ENCODE assay signal across 9 cellular contexts in genomic region chr1:39047374-39048229, GRCh38. TPM values are rescaled to one million over a fixed set of nuclear protein-coding genes. Genes with fewer than 3 reads are reported as not detected.
DNase-seq lines count a peak whose midpoint lies in the region; ATAC-seq, FAIRE-seq and TF ChIP-seq lines count a peak whose summit lies in the region.
"Had no signal": no experiment of that assay in that cellular context is flagged by ENCODE, and none has a peak within 500 bp of the region (broad histone marks: within the 10 kb centered on the region; RNA-seq: fewer than 3 reads in every experiment).

No MANE protein-coding gene starts in this region.

- TF ChIP-seq CTCF in GM13977 (IDR thresholded peaks at IDR 0.05; ENCODE audit: extremely low read depth, insufficient read depth, missing control alignments) (no peak), SK-N-SH (IDR thresholded peaks at IDR 0.05) (no peak), smooth muscle cell (IDR thresholded peaks at IDR 0.05; ENCODE audit: borderline replicate concordance, insufficient read depth, poor library complexity, severe bottlenecking) (no peak), mesothelial cell of epicardium (IDR thresholded peaks at IDR 0.05; ENCODE audit: unreplicated experiment) (no peak)

- no peaks in the 10 kb centered on the region for H3K27me3 Mint-ChIP-seq in mesothelial cell of epicardium (ENCODE audit: low read depth)
- H3K27me3 Mint-ChIP-seq: dendritic cell treated with granulocyte-macrophage colony-stimulating factor and Interleukin-4, amounts not matched to agents 40 ng/mL and 50 ng/mL, for 4 days had no signal

- POLR2A ChIA-PET in SK-N-SH (lab: Yijun Ruan, JAX) = no interaction called here

- H3K9me2 ChIP-seq in SK-N-SH = no peaks in the 10 kb centered on the region

- H3K4me3 Mint-ChIP-seq in mesothelial cell of epicardium = no peak overlapping the region
- H3K4me3 Mint-ChIP-seq: dendritic cell treated with granulocyte-macrophage colony-stimulating factor and Interleukin-4, amounts not matched to agents 40 ng/mL and 50 ng/mL, for 4 days had no signal

- TF ChIP-seq RAD21 in SK-N-SH (IDR thresholded peaks at IDR 0.05; ENCODE audit: low read length) = no peak

- DNase-seq in GM13977 (ENCODE audit: low spot score) (peak; percentile 49), SK-N-SH (no peak), Right ventricle myocardium superior (no peak), smooth muscle cell (lab: John Stamatoyannopoulos, UW; ENCODE audit: unreplicated experiment) (no peak), AML-193 (lab: John Stamatoyannopoulos, UW) (no peak), GM19239 (ENCODE audit: insufficient read length, low spot score) (no peak), mesothelial cell of epicardium (ENCODE audit: low spot score in 2 of 2, unreplicated experiment in 2 of 2) (no peak)
- no peak for DNase-seq in stimulated activated naive CD4-positive, alpha-beta T cell treated with Interleukin-2 at 50 U/mL for 16 hours (lab: John Stamatoyannopoulos, UW)

- H3K36me3 Mint-ChIP-seq in mesothelial cell of epicardium = peaks cover 28% of the 10 kb centered on the region

- no peaks in the 10 kb centered on the region for H4K20me1 ChIP-seq in SK-N-SH (ENCODE audit: insufficient read depth)
- H4K20me1 ChIP-seq in smooth muscle cell (ENCODE audit: low read depth) = no peaks in the 10 kb centered on the region

- ATAC-seq in Right ventricle myocardium superior (ENCODE audit: poor library complexity) = peak; percentile 82

- CTCF ChIA-PET in SK-N-SH (lab: Yijun Ruan, JAX) = no interaction called here

- no peaks in the 10 kb centered on the region for H3K79me2 ChIP-seq in SK-N-SH (ENCODE audit: insufficient read depth)
- no peaks in the 10 kb centered on the region for H3K79me2 ChIP-seq in smooth muscle cell (ENCODE audit: low read depth)

- H3K27me3 ChIP-seq in SK-N-SH (ENCODE audit: insufficient read depth) (no peaks in the 10 kb centered on the region), smooth muscle cell (ENCODE audit: low read depth) (no peaks in the 10 kb centered on the region)

- no peak; a peak in 1 of 4 replicates for TF ChIP-seq EP300 in SK-N-SH (IDR thresholded peaks at IDR 0.05; ENCODE audit: borderline replicate concordance in 1 of 2, low read depth in 1 of 2, low read length in 1 of 2)

- 49% methylated on average over 12 of the region's 12 CpGs for WGBS in SK-N-SH (ENCODE audit: low lambda C conversion rate)
- WGBS in smooth muscle cell (ENCODE audit: low lambda C conversion rate) = 7% methylated on average over 12 of the region's 12 CpGs

- H3K9me3 Mint-ChIP-seq in mesothelial cell of epicardium = no peaks in the 10 kb centered on the region

- H3K4me1 ChIP-seq in SK-N-SH (ENCODE audit: control insufficient read depth in 1 of 2, insufficient read depth in 2 of 2, low read depth in 1 of 2, low read length in 1 of 2) (0 out of 4 replicates have a peak, but pooled peaks cover 0 to 11% of the 10 kb centered on the region in 2 experiments), smooth muscle cell (ENCODE audit: low read depth) (peaks cover 8% of the 10 kb centered on the region)

- H3K9me3 ChIP-seq in SK-N-SH = no peaks in the 10 kb centered on the region
- H3K9me3 ChIP-seq in smooth muscle cell (replicated peaks; ENCODE audit: low read depth) = no peaks in the 10 kb centered on the region

- in situ Hi-C loops in GM13977 (cut with MboI; ENCODE audit: low pct_unique_long_range_greater_than_20kb, low sequenced_read_pairs, unreplicated experiment) = no loop called here

- no peak overlapping the region for H3K27ac Mint-ChIP-seq in mesothelial cell of epicardium
- H3K27ac Mint-ChIP-seq: dendritic cell treated with granulocyte-macrophage colony-stimulating factor and Interleukin-4, amounts not matched to agents 40 ng/mL and 50 ng/mL, for 4 days had no signal

- peaks cover 16% of the 10 kb centered on the region for H3F3A ChIP-seq in SK-N-SH (replicated peaks; ENCODE audit: insufficient read depth)
- peaks cover 16% of the 10 kb centered on the region for H3F3A ChIP-seq in smooth muscle cell (ENCODE audit: low read depth)

- H3K4me2 ChIP-seq in SK-N-SH (peak overlapping the region; percentile 44), smooth muscle cell (peak overlapping the region; percentile 65)

- intact Hi-C loops in Right ventricle myocardium superior (cut with DNase I) = no loop called here

- no peak for FAIRE-seq in GM19239 (lab: Jason Lieb, UNC)

- H3K9ac ChIP-seq in SK-N-SH (peak overlapping the region; percentile 55), smooth muscle cell (ENCODE audit: low read depth) (peak overlapping the region; percentile 73)

- H3K4me3 ChIP-seq in SK-N-SH (ENCODE audit: low read depth in 2 of 2, low read length in 1 of 2) (no peak overlapping the region), smooth muscle cell (no peak overlapping the region)

- H2AFZ ChIP-seq in SK-N-SH (ENCODE audit: low read depth) (peak overlapping the region; percentile 29; the same call in 1 of the 2 replicates), smooth muscle cell (ENCODE audit: low read depth) (no peak overlapping the region)

- H3K27ac ChIP-seq in SK-N-SH (ENCODE audit: low read depth in 2 of 2, low read length in 1 of 2) = peak overlapping the region; percentile 4 to 88; a peak in 2 of 4 replicates
- peak overlapping the region; percentile 96 for H3K27ac ChIP-seq in smooth muscle cell (ENCODE audit: low read depth)

- no peaks in the 10 kb centered on the region for H3K4me1 Mint-ChIP-seq in mesothelial cell of epicardium

- H3K36me3 ChIP-seq in SK-N-SH (replicated peaks in 1 of 2; ENCODE audit: control insufficient read depth in 1 of 2, insufficient read depth in 2 of 2, low read length in 1 of 2) = peaks cover 1 to 5% of the 10 kb centered on the region in 2 experiments
- no peaks in the 10 kb centered on the region for H3K36me3 ChIP-seq in smooth muscle cell (ENCODE audit: low read depth)

TF ChIP-seq in SK-N-SH, 30 proteins besides CTCF, POLR2A, EP300 and RAD21 (continues in another document):
- TF ChIP-seq ELF1 (IDR thresholded peaks at IDR 0.05) = no peak
- TF ChIP-seq MXI1 (IDR thresholded peaks at IDR 0.05; ENCODE audit: low read depth, low read length) = no peak
- no peak for TF ChIP-seq MEF2A (IDR thresholded peaks at IDR 0.05; ENCODE audit: borderline replicate concordance, low read depth)
- TF ChIP-seq TEAD4 (IDR thresholded peaks at IDR 0.05; ENCODE audit: borderline replicate concordance, insufficient read depth) = no peak
- no peak for TF ChIP-seq SIN3A (IDR thresholded peaks at IDR 0.05; ENCODE audit: borderline replicate concordance, low read depth, low read length)
- TF ChIP-seq JUND (IDR thresholded peaks at IDR 0.05) = peak; percentile 58
- no peak for TF ChIP-seq NFIC (IDR thresholded peaks at IDR 0.05; ENCODE audit: borderline replicate concordance)
- peak; percentile 77 for TF ChIP-seq FOSL2 (IDR thresholded peaks at IDR 0.05; ENCODE audit: borderline replicate concordance, low read depth)
- no peak for TF ChIP-seq USF2 (IDR thresholded peaks at IDR 0.05; ENCODE audit: borderline replicate concordance, low read depth, low read length)
- TF ChIP-seq PBX3 (IDR thresholded peaks at IDR 0.05) = peak; percentile 87
- no peak for TF ChIP-seq RCOR1 (IDR thresholded peaks at IDR 0.05; ENCODE audit: low read length)
- TF ChIP-seq MAX (IDR thresholded peaks at IDR 0.05; ENCODE audit: low read depth) = no peak
- TF ChIP-seq RFX5 (IDR thresholded peaks at IDR 0.05; ENCODE audit: low read length) = no peak; the same call in 1 of the 2 replicates
- TF ChIP-seq FOXJ3 (CRISPR knock-in tag; IDR thresholded peaks at IDR 0.05) = no peak

RNA-seq across cellular contexts. Expression of gene NDUFS5, which starts 21.5 kb away (rescaled TPM):
- polyA plus RNA-seq in SK-N-SH (2012; rRNA removed) (881 and 1,097 TPM in 2 replicates), smooth muscle cell (879 and 884 TPM in 2 replicates)
- 1,429 and 1,910 TPM in 2 replicates for polyA plus RNA-seq in SK-N-SH (2012; cell fraction: cytosol; rRNA removed)
- polyA plus RNA-seq in SK-N-SH (2012; cell fraction: nucleus; rRNA removed) = 183 and 252 TPM in 2 replicates
- total RNA-seq in Right ventricle myocardium superior (728 TPM), smooth muscle cell (708 and 831 TPM in 2 replicates), mesothelial cell of epicardium (184 to 196 TPM (median 186 TPM) in 3 replicates)

RNA-seq across cellular contexts. Expression of gene AKIRIN1, which starts 56.5 kb away (rescaled TPM):
- 37.0 and 50.7 TPM in 2 replicates for polyA plus RNA-seq in SK-N-SH (2012; rRNA removed)
- 55.9 and 65.0 TPM in 2 replicates for polyA plus RNA-seq in SK-N-SH (2012; cell fraction: cytosol; rRNA removed)
- polyA plus RNA-seq in SK-N-SH (2012; cell fraction: nucleus; rRNA removed) = 18.8 and 27.2 TPM in 2 replicates
- total RNA-seq in Right ventricle myocardium superior = 56.8 TPM
- 64.5 and 78.3 TPM in 2 replicates for total RNA-seq in smooth muscle cell
- 68.6 and 70.4 TPM in 2 replicates for polyA plus RNA-seq in smooth muscle cell
- 69.6 to 75.8 TPM (median 70.1 TPM) in 3 replicates for total RNA-seq in mesothelial cell of epicardium
